In genomic region chr19:58000677-58001076, GRCh38 we compare ENCODE assay signal across 1 cellular context.
TF ChIP-seq lines count a peak whose summit lies in the region.

No MANE protein-coding gene starts in this region.

TF ChIP-seq in A549, 52 proteins besides CTCF, POLR2A, EP300 and RAD21:
- TF ChIP-seq ZNF302 (CRISPR knock-in tag; IDR thresholded peaks at IDR 0.05) (no peak), MAFK (IDR thresholded peaks at IDR 0.05; ENCODE audit: partially characterized antibody) (peak; percentile 51), E2F6 (IDR thresholded peaks at IDR 0.05; ENCODE audit: borderline replicate concordance, low read depth) (no peak), ZSCAN20 (CRISPR knock-in tag; IDR thresholded peaks at IDR 0.05) (no peak)
